ENCODE assay signal across 7 cellular contexts in the genomic region with DNA sequence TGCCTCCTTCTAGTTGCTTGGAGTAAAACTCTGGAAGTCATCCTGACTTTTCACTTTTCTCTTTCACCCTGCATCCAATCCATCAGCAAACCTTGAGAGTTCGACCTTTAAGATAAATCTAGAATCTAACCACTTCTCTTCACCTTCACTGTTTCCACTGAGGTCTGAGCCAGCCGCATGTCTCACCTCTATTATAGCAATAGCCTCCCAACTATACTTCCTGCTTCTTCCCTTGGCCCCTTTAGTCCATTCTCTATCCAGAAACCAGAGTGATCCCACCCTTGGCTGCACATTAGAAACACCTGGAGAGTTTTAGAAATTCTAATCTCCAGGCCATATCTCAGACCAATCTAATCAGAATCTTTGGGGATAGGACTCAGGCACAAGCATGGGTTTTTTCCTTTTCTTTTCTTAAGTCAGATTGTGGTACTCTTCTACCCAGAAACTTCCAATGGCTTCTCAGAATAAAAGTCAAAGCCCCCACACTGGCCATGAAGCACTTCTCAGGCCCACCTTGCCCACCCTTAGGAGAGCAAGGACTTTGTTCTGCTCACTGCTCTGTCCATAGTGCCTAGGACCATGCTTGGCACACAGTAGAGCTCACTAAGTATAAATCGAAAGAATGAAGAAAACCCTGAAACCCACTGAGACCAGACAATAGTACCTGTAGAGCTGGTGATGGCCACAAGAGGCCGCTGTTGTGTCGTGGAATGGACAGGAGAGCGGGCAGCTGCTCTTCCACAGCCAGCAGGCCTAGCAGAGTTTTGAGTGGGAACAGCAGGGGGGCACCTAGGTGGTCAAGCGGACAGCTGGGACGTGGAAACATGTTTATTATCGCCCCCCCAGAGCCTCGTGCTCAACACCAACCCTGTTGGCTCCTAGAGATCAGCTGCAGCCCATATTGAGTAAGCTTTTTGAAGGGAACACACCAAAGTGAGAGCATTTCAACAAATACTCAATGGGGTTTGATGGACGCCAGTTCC. TPM values are rescaled to one million over a fixed set of nuclear protein-coding genes. Genes with fewer than 3 reads are reported as not detected.
DNase-seq lines count a peak whose midpoint lies in the region; ATAC-seq and TF ChIP-seq lines count a peak whose summit lies in the region.

No MANE protein-coding gene starts in this region.

- H3K9me3 ChIP-seq in right atrium auricular region, result no peaks in the 10 kb centered on the region
- no peaks in the 10 kb centered on the region for H3K9me3 ChIP-seq in sigmoid colon

- peak overlapping the region; percentile 30 for H3K4me3 Mint-ChIP-seq in T-helper 1 cell treated with Interleukin-12 subunit alpha and Interleukin-12 subunit beta and Interleukin-4 antibody, amounts not matched to agents 30 μg/mL and 1 μg/mL, for 36 hours

- no peaks in the 10 kb centered on the region for H3K36me3 ChIP-seq in right atrium auricular region
- H3K36me3 ChIP-seq in sigmoid colon, result no peaks in the 10 kb centered on the region

- DNase-seq in NCI-H1092 (lab: John Stamatoyannopoulos, UW), result peak; percentile 48
- DNase-seq in amniotic stem cell (lab: John Stamatoyannopoulos, UW), result peak; percentile 48
- peak; percentile 83 for DNase-seq in right atrium auricular region (ENCODE audit: low spot score)
- DNase-seq in sigmoid colon, result peak; percentile 89

- WGBS in sigmoid colon, 2 donors, result 10 to 19% methylated on average over 11 of the region's 11 CpGs

- H3K27me3 Mint-ChIP-seq in T-helper 1 cell treated with Interleukin-12 subunit alpha and Interleukin-12 subunit beta and Interleukin-4 antibody, amounts not matched to agents 30 μg/mL and 1 μg/mL, for 36 hours (ENCODE audit: low read depth), result peaks cover 11% of the 10 kb centered on the region

- H3K4me3 ChIP-seq in right atrium auricular region, result no peak overlapping the region
- H3K4me3 ChIP-seq in sigmoid colon, result no peak overlapping the region

- intact Hi-C loops in sigmoid colon (cut with DNase I), result loop anchor here (1.0 to 10.0 kb wide), 3 partner anchors 108 to 543 kb away; no protein-coding TSS in a partner anchor

- H3K27ac ChIP-seq in right atrium auricular region (no peak overlapping the region), sigmoid colon (no peak overlapping the region)

- TF ChIP-seq EP300 in sigmoid colon (IDR thresholded peaks at IDR 0.05), result no peak

- peaks cover 0 to 6% of the 10 kb centered on the region in 2 donors for H3K4me1 ChIP-seq in right atrium auricular region
- peaks cover 0 to 9% (median 3%) of the 10 kb centered on the region in 4 donors for H3K4me1 ChIP-seq in sigmoid colon

- H3K9me3 Mint-ChIP-seq in T-helper 1 cell treated with Interleukin-12 subunit alpha and Interleukin-12 subunit beta and Interleukin-4 antibody, amounts not matched to agents 30 μg/mL and 1 μg/mL, for 36 hours, result no peaks in the 10 kb centered on the region

- peaks cover 4% of the 10 kb centered on the region for H3K36me3 Mint-ChIP-seq in T-helper 1 cell treated with Interleukin-12 subunit alpha and Interleukin-12 subunit beta and Interleukin-4 antibody, amounts not matched to agents 30 μg/mL and 1 μg/mL, for 36 hours (ENCODE audit: low read depth)

- peaks cover 47% of the 10 kb centered on the region for H3K4me1 Mint-ChIP-seq in T-helper 1 cell treated with Interleukin-12 subunit alpha and Interleukin-12 subunit beta and Interleukin-4 antibody, amounts not matched to agents 30 μg/mL and 1 μg/mL, for 36 hours (ENCODE audit: low read depth)

- no peak for TF ChIP-seq POLR2A in sigmoid colon (IDR thresholded peaks at IDR 0.05)

- H3K27me3 ChIP-seq in right atrium auricular region, result no peaks in the 10 kb centered on the region
- H3K27me3 ChIP-seq in sigmoid colon, result no peaks in the 10 kb centered on the region

- ATAC-seq in GM18498 (IDR thresholded peaks at IDR 0.05; ENCODE audit: unreplicated experiment) (peak; percentile 97), HG02623 (IDR thresholded peaks at IDR 0.05; ENCODE audit: unreplicated experiment) (peak; percentile 97)

- peak overlapping the region; percentile 74 for H3K27ac Mint-ChIP-seq in T-helper 1 cell treated with Interleukin-12 subunit alpha and Interleukin-12 subunit beta and Interleukin-4 antibody, amounts not matched to agents 30 μg/mL and 1 μg/mL, for 36 hours

- peak; percentile 76 to 94 for TF ChIP-seq CTCF in right atrium auricular region (IDR thresholded peaks at IDR 0.05)
- peak; percentile 84 to 98 (median 88) for TF ChIP-seq CTCF in sigmoid colon (IDR thresholded peaks at IDR 0.05)

RNA-seq across cellular contexts. Expression of gene MFAP3, which starts 33.3 kb away (rescaled TPM):
- 10 to 100 TPM; 34.3 to 72.4 TPM for total RNA-seq in right atrium auricular region
- total RNA-seq in sigmoid colon, result 10 to 100 TPM; 25.7 to 34.6 (median 29.8) TPM
- polyA plus RNA-seq in sigmoid colon, result 10 to 100 TPM in 1 of 3 donors, 1 to 10 TPM in 2; 2.4 to 12.1 (median 2.8) TPM

RNA-seq across cellular contexts. Expression of gene FAM114A2, which starts 33.4 kb away (rescaled TPM):
- 10 to 100 TPM; 11.1 to 18.5 TPM for total RNA-seq in right atrium auricular region
- total RNA-seq in sigmoid colon, result 10 to 100 TPM; 14.3 to 41.0 (median 24.7) TPM
- 10 to 100 TPM in 1 of 3 donors, 1 to 10 TPM in 2; 4.9 to 12.2 (median 7.2) TPM for polyA plus RNA-seq in sigmoid colon
